ENCODE assay signal across 19 cellular contexts in genomic region chr18:59951591-59951990, GRCh38.
"Had no signal": no experiment of that assay in that cellular context is flagged by ENCODE, and none has a peak within 500 bp of the region (broad histone marks: within the 10 kb centered on the region; RNA-seq: fewer than 3 reads in every experiment).

No MANE protein-coding gene starts in this region.

- H3K36me3 ChIP-seq: colonic mucosa, gastrocnemius medialis, heart right ventricle, right lobe of liver, upper lobe of right lung had no signal

- H3K4me1 ChIP-seq: colonic mucosa, gastrocnemius medialis, heart right ventricle, psoas muscle, right lobe of liver, testis, upper lobe of right lung had no signal

- DNase-seq: activated CD8-positive, alpha-beta T cell treated with anti-CD3 and anti-CD28 coated beads for 36 hours; activated gamma-delta T cell treated with Interleukin-2 at 50 U/mL for 16 hours; activated T-cell treated with anti-CD3 and anti-CD28 coated beads, Interleukin-2, amount 50 U/mL, for 72 hours; amniotic stem cell; body of pancreas; central memory CD4-positive, alpha-beta T cell; colonic mucosa; gastrocnemius medialis; heart right ventricle; psoas muscle; right lobe of liver; stimulated activated naive CD8-positive, alpha-beta T cell treated with anti-CD3 and anti-CD28 coated beads, Interleukin-15, amount 100 ng/mL, for 72 hours; T1000; testis; upper lobe of right lung had no signal

- H3K4me1 Mint-ChIP-seq: neural crest cell had no signal

- H3K4me2 ChIP-seq: smooth muscle cell had no signal

- ATAC-seq: activated CD8-positive, alpha-beta T cell treated with anti-CD3 and anti-CD28 coated beads for 36 hours; activated T-cell treated with anti-CD3 and anti-CD28 coated beads, Interleukin-2, amount 50 U/mL, for 72 hours; body of pancreas; gastrocnemius medialis; heart right ventricle; left lobe of liver; psoas muscle; right lobe of liver; stimulated activated naive CD8-positive, alpha-beta T cell treated with anti-CD3 and anti-CD28 coated beads, Interleukin-15, amount 100 ng/mL, for 72 hours; upper lobe of right lung had no signal

- H3K4me3 Mint-ChIP-seq: activated CD8-positive, alpha-beta T cell treated with anti-CD3 and anti-CD28 coated beads for 36 hours; activated naive CD8-positive, alpha-beta T cell; activated T-cell treated with anti-CD3 and anti-CD28 coated beads, Interleukin-2, amount 50 U/mL, for 72 hours; neural crest cell; stimulated activated naive CD8-positive, alpha-beta T cell treated with anti-CD3 and anti-CD28 coated beads, Interleukin-15, amount 100 ng/mL, for 72 hours had no signal

- H3K36me3 Mint-ChIP-seq: activated naive CD8-positive, alpha-beta T cell had no signal

- H3K27ac Mint-ChIP-seq: activated CD8-positive, alpha-beta T cell treated with anti-CD3 and anti-CD28 coated beads for 36 hours; activated naive CD8-positive, alpha-beta T cell; activated T-cell treated with anti-CD3 and anti-CD28 coated beads, Interleukin-2, amount 50 U/mL, for 72 hours; stimulated activated naive CD8-positive, alpha-beta T cell treated with anti-CD3 and anti-CD28 coated beads, Interleukin-15, amount 100 ng/mL, for 72 hours had no signal

- H3K9me3 ChIP-seq: body of pancreas, colonic mucosa, gastrocnemius medialis, heart right ventricle, psoas muscle, right lobe of liver, testis, upper lobe of right lung had no signal

- H3K9me3 Mint-ChIP-seq: activated CD8-positive, alpha-beta T cell treated with anti-CD3 and anti-CD28 coated beads for 36 hours; activated T-cell treated with anti-CD3 and anti-CD28 coated beads, Interleukin-2, amount 50 U/mL, for 72 hours; neural crest cell; stimulated activated naive CD8-positive, alpha-beta T cell treated with anti-CD3 and anti-CD28 coated beads, Interleukin-15, amount 100 ng/mL, for 72 hours had no signal

- H3K4me3 ChIP-seq: body of pancreas, colonic mucosa, gastrocnemius medialis, heart right ventricle, psoas muscle, right lobe of liver, smooth muscle cell, testis, upper lobe of right lung had no signal

- H3K27ac ChIP-seq: body of pancreas, colonic mucosa, gastrocnemius medialis, heart right ventricle, psoas muscle, right lobe of liver, testis, upper lobe of right lung had no signal

- H3K27me3 ChIP-seq: body of pancreas, colonic mucosa, gastrocnemius medialis, right lobe of liver, testis, upper lobe of right lung had no signal
